Comparison of ENCODE assay signal across 24 cellular contexts in genomic region chr6:135066806-135067205, GRCh38. TPM values are rescaled to one million over a fixed set of nuclear protein-coding genes. Genes with fewer than 3 reads are reported as not detected.
DNase-seq lines count a peak whose midpoint lies in the region; ATAC-seq and TF ChIP-seq lines count a peak whose summit lies in the region.
"Had no signal": no experiment of that assay in that cellular context is flagged by ENCODE, and none has a peak within 500 bp of the region (broad histone marks: within the 10 kb centered on the region; RNA-seq: fewer than 3 reads in every experiment).

No MANE protein-coding gene starts in this region.

- no peak overlapping the region for H3K4me3 ChIP-seq in GM23338
- no peak overlapping the region for H3K4me3 ChIP-seq in neuronal stem cell (ENCODE audit: low read length in 2 of 2)
- H3K4me3 ChIP-seq: lower lobe of right lung, prostate gland, sigmoid colon, testis, vagina had no signal

- H4K20me1 ChIP-seq in GM23338 (replicated peaks; ENCODE audit: insufficient read depth): no peaks in the 10 kb centered on the region

- no peak overlapping the region for H2BK120ac ChIP-seq in neuronal stem cell (ENCODE audit: low read depth, low read length)

- H3K9me2 ChIP-seq in GM23338 (ENCODE audit: insufficient read depth): no peaks in the 10 kb centered on the region

- H3K36me3 ChIP-seq in GM23338 (ENCODE audit: insufficient read depth) (no peaks in the 10 kb centered on the region), neuronal stem cell (replicated peaks in 1 of 2; ENCODE audit: control insufficient read depth in 2 of 2, insufficient read depth in 2 of 2, low read length in 2 of 2) (no peaks in the 10 kb centered on the region)
- H3K36me3 ChIP-seq: lower lobe of right lung, prostate gland, sigmoid colon, vagina had no signal

- no peak overlapping the region for H2AK5ac ChIP-seq in neuronal stem cell (ENCODE audit: low read depth, low read length)

- H3K27ac ChIP-seq in GM23338 (ENCODE audit: low read depth) (no peak overlapping the region), neuronal stem cell (replicated peaks; ENCODE audit: low read length) (no peak overlapping the region)
- H3K27ac ChIP-seq: C4-2B, lower lobe of right lung, prostate gland, sigmoid colon, testis, vagina, VCaP had no signal

- no peak overlapping the region for H2BK5ac ChIP-seq in neuronal stem cell (ENCODE audit: low read length)

- no peak overlapping the region for H3K4me3 Mint-ChIP-seq in activated naive CD4-positive, alpha-beta T cell treated with anti-CD3 and anti-CD28 coated beads, Interleukin-2, amount 10 ng/mL, durations not matched to agents 7 days and 5 days
- H3K4me3 Mint-ChIP-seq in GM23338: no peak overlapping the region
- H3K4me3 Mint-ChIP-seq in activated T-helper 2 cell treated with anti-CD3 and anti-CD28 coated beads, Interferon-gamma antibody, Interleukin-2, Interleukin-4, amounts not matched to agents 10 μg/mL and 5 μg/mL and 100 μg/mL, durations not matched to agents 14 hours and 24 hours and 36 hours (ENCODE audit: low read depth): no peak overlapping the region
- H3K4me3 Mint-ChIP-seq: activated naive CD8-positive, alpha-beta T cell treated with anti-CD3 and anti-CD28 coated beads, Interleukin-2, amount 10 ng/mL, durations not matched to agents 7 days and 5 days; stimulated activated memory B cell treated with anti-CD40 and anti-IgM and Interleukin-4, amounts not matched to agents 10 μg/mL and 1 μg/mL and 100 μg/mL, for 72 hours had no signal

- no peak overlapping the region for H2BK15ac ChIP-seq in neuronal stem cell (ENCODE audit: low read length)

- no peaks in the 10 kb centered on the region for H3K79me2 ChIP-seq in GM23338 (replicated peaks; ENCODE audit: insufficient read depth)

- no peaks in the 10 kb centered on the region for H3K27me3 Mint-ChIP-seq in activated naive CD4-positive, alpha-beta T cell treated with anti-CD3 and anti-CD28 coated beads, Interleukin-2, amount 10 ng/mL, durations not matched to agents 7 days and 5 days
- H3K27me3 Mint-ChIP-seq in GM23338 (ENCODE audit: insufficient read depth, low read depth, poor library complexity): peaks cover 3% of the 10 kb centered on the region
- H3K27me3 Mint-ChIP-seq in activated T-helper 2 cell treated with anti-CD3 and anti-CD28 coated beads, Interferon-gamma antibody, Interleukin-2, Interleukin-4, amounts not matched to agents 10 μg/mL and 5 μg/mL and 100 μg/mL, durations not matched to agents 14 hours and 24 hours and 36 hours (ENCODE audit: low read depth): no peaks in the 10 kb centered on the region
- H3K27me3 Mint-ChIP-seq: activated naive CD8-positive, alpha-beta T cell treated with anti-CD3 and anti-CD28 coated beads, Interleukin-2, amount 10 ng/mL, durations not matched to agents 7 days and 5 days; stimulated activated memory B cell treated with anti-CD40 and anti-IgM and Interleukin-4, amounts not matched to agents 10 μg/mL and 1 μg/mL and 100 μg/mL, for 72 hours had no signal

- no peaks in the 10 kb centered on the region for H3F3A ChIP-seq in GM23338 (replicated peaks; ENCODE audit: low read depth)

- H3K27ac Mint-ChIP-seq in activated naive CD4-positive, alpha-beta T cell treated with anti-CD3 and anti-CD28 coated beads, Interleukin-2, amount 10 ng/mL, durations not matched to agents 7 days and 5 days: no peak overlapping the region
- no peak overlapping the region for H3K27ac Mint-ChIP-seq in GM23338
- H3K27ac Mint-ChIP-seq in activated T-helper 2 cell treated with anti-CD3 and anti-CD28 coated beads, Interferon-gamma antibody, Interleukin-2, Interleukin-4, amounts not matched to agents 10 μg/mL and 5 μg/mL and 100 μg/mL, durations not matched to agents 14 hours and 24 hours and 36 hours: peak overlapping the region; percentile 30
- H3K27ac Mint-ChIP-seq: activated naive CD8-positive, alpha-beta T cell treated with anti-CD3 and anti-CD28 coated beads, Interleukin-2, amount 10 ng/mL, durations not matched to agents 7 days and 5 days; stimulated activated memory B cell treated with anti-CD40 and anti-IgM and Interleukin-4, amounts not matched to agents 10 μg/mL and 1 μg/mL and 100 μg/mL, for 72 hours had no signal

- H3K27me3 ChIP-seq in GM23338 (ENCODE audit: insufficient read depth) (no peaks in the 10 kb centered on the region), neuronal stem cell (ENCODE audit: control insufficient read depth in 3 of 3, insufficient read depth in 3 of 3, low read depth in 1 of 3, low read length in 3 of 3) (no peaks in the 10 kb centered on the region)
- H3K27me3 ChIP-seq: sigmoid colon, testis, vagina had no signal

- H3K9ac ChIP-seq in neuronal stem cell (ENCODE audit: low read depth, low read length, poor library complexity): no peak overlapping the region

- intact Hi-C loops in activated T-helper 2 cell treated with anti-CD3 and anti-CD28 coated beads, Interferon-gamma antibody, Interleukin-2, Interleukin-4, amounts not matched to agents 10 μg/mL and 5 μg/mL and 100 μg/mL, durations not matched to agents 14 hours and 24 hours and 36 hours (cut with micrococcal nuclease): no loop called here

- no peaks in the 10 kb centered on the region for H3K4me1 Mint-ChIP-seq in activated naive CD4-positive, alpha-beta T cell treated with anti-CD3 and anti-CD28 coated beads, Interleukin-2, amount 10 ng/mL, durations not matched to agents 7 days and 5 days
- H3K4me1 Mint-ChIP-seq in GM23338: peaks cover 10% of the 10 kb centered on the region
- H3K4me1 Mint-ChIP-seq in activated T-helper 2 cell treated with anti-CD3 and anti-CD28 coated beads, Interferon-gamma antibody, Interleukin-2, Interleukin-4, amounts not matched to agents 10 μg/mL and 5 μg/mL and 100 μg/mL, durations not matched to agents 14 hours and 24 hours and 36 hours (ENCODE audit: low read depth): peaks cover 13% of the 10 kb centered on the region

- H3K36me3 Mint-ChIP-seq in activated naive CD4-positive, alpha-beta T cell treated with anti-CD3 and anti-CD28 coated beads, Interleukin-2, amount 10 ng/mL, durations not matched to agents 7 days and 5 days: no peaks in the 10 kb centered on the region
- H3K36me3 Mint-ChIP-seq in GM23338 (ENCODE audit: low read depth): no peaks in the 10 kb centered on the region
- H3K36me3 Mint-ChIP-seq in activated T-helper 2 cell treated with anti-CD3 and anti-CD28 coated beads, Interferon-gamma antibody, Interleukin-2, Interleukin-4, amounts not matched to agents 10 μg/mL and 5 μg/mL and 100 μg/mL, durations not matched to agents 14 hours and 24 hours and 36 hours (ENCODE audit: low read depth): peaks cover 3% of the 10 kb centered on the region
- H3K36me3 Mint-ChIP-seq: stimulated activated memory B cell treated with anti-CD40 and anti-IgM and Interleukin-4, amounts not matched to agents 10 μg/mL and 1 μg/mL and 100 μg/mL, for 72 hours had no signal

- no peaks in the 10 kb centered on the region for H3K79me1 ChIP-seq in neuronal stem cell (ENCODE audit: low read depth, low read length)

- no peak overlapping the region for H4K8ac ChIP-seq in neuronal stem cell (ENCODE audit: low read depth, low read length)

- H3K14ac ChIP-seq in neuronal stem cell (ENCODE audit: low read length): no peak overlapping the region

- peak; percentile 27 for DNase-seq in activated naive CD4-positive, alpha-beta T cell treated with Interleukin-2 at 50 U/mL for 16 hours
- no peak for DNase-seq in activated naive CD4-positive, alpha-beta T cell treated with anti-CD3 and anti-CD28 coated beads, Interleukin-2, amount 10 ng/mL, durations not matched to agents 7 days and 5 days
- DNase-seq in GM23338 (ENCODE audit: low spot score) (peak; percentile 19), neuronal stem cell (ENCODE audit: low spot score) (no peak), SW 1271 (lab: John Stamatoyannopoulos, UW) (no peak), NCI-H2029 treated with DMSO at 0.1 percent for 48 hours (lab: John Stamatoyannopoulos, UW) (no peak), NCI-H2196 treated with DMSO at 0.1 percent for 48 hours (lab: John Stamatoyannopoulos, UW; ENCODE audit: unreplicated experiment) (no peak)
- DNase-seq in activated T-helper 2 cell treated with anti-CD3 and anti-CD28 coated beads, Interferon-gamma antibody, Interleukin-2, Interleukin-4, amounts not matched to agents 10 μg/mL and 5 μg/mL and 100 μg/mL, durations not matched to agents 14 hours and 24 hours and 36 hours (ENCODE audit: low spot score): no peak
- DNase-seq: activated naive CD8-positive, alpha-beta T cell treated with anti-CD3 and anti-CD28 coated beads, Interleukin-2, amount 10 ng/mL, durations not matched to agents 7 days and 5 days; glutamatergic neuron; IMR-90; kidney glomerular epithelial cell; lower lobe of right lung; NCI-H2081; NCI-H774; sigmoid colon; testis had no signal

- no peaks in the 10 kb centered on the region for H3K9me3 Mint-ChIP-seq in activated naive CD4-positive, alpha-beta T cell treated with anti-CD3 and anti-CD28 coated beads, Interleukin-2, amount 10 ng/mL, durations not matched to agents 7 days and 5 days
- no peaks in the 10 kb centered on the region for H3K9me3 Mint-ChIP-seq in GM23338
- H3K9me3 Mint-ChIP-seq in activated T-helper 2 cell treated with anti-CD3 and anti-CD28 coated beads, Interferon-gamma antibody, Interleukin-2, Interleukin-4, amounts not matched to agents 10 μg/mL and 5 μg/mL and 100 μg/mL, durations not matched to agents 14 hours and 24 hours and 36 hours: peaks cover 5% of the 10 kb centered on the region

- H3K4me1 ChIP-seq in GM23338 (ENCODE audit: insufficient read depth): no peaks in the 10 kb centered on the region
- H3K4me1 ChIP-seq in neuronal stem cell (ENCODE audit: control insufficient read depth in 2 of 2, insufficient read depth in 1 of 2, low read depth in 1 of 2, low read length in 2 of 2): no peaks in the 10 kb centered on the region
- H3K4me1 ChIP-seq: lower lobe of right lung, prostate gland, sigmoid colon, testis, vagina had no signal

- no peak overlapping the region for H3K4me2 ChIP-seq in GM23338
- H3K4me2 ChIP-seq in neuronal stem cell (ENCODE audit: insufficient read depth, low read length, poor library complexity, severe bottlenecking): no peak overlapping the region

- no peak overlapping the region for H3K23ac ChIP-seq in neuronal stem cell (ENCODE audit: low read depth, low read length, poor library complexity)

- CTCF ChIA-PET in activated naive CD4-positive, alpha-beta T cell treated with anti-CD3 and anti-CD28 coated beads, Interleukin-2, amount 10 ng/mL, durations not matched to agents 7 days and 5 days (lab: Charles Lee): no interaction called here

- no peak overlapping the region for H4K91ac ChIP-seq in neuronal stem cell (ENCODE audit: low read depth, low read length, poor library complexity)

- no CpG with 5 or more reads among the region's 3 CpGs for WGBS in neuronal stem cell (ENCODE audit: extremely low coverage in 2 of 2, insufficient read length in 2 of 2, insufficient replicate concordance in 1 of 2), 2 donors

- no peak for ATAC-seq in GM23338
- ATAC-seq: HCT116; lower lobe of right lung; SK-N-SH treated with all-trans-retinoic acid at 6 μM for 48 hours; stimulated activated memory B cell treated with anti-CD40 and anti-IgM and Interleukin-4, amounts not matched to agents 10 μg/mL and 1 μg/mL and 100 μg/mL, for 72 hours had no signal

- H3K4ac ChIP-seq in neuronal stem cell (ENCODE audit: low read length): no peak overlapping the region

- H2AFZ ChIP-seq in GM23338: peak overlapping the region; percentile 81; the same call in 1 of the 2 replicates
- H2AFZ ChIP-seq in neuronal stem cell (ENCODE audit: low read length): peak overlapping the region; percentile 23

- no peaks in the 10 kb centered on the region for H3K9me3 ChIP-seq in neuronal stem cell (replicated peaks in 1 of 2; ENCODE audit: control insufficient read depth in 2 of 2, insufficient read depth in 1 of 2, low read depth in 1 of 2, low read length in 2 of 2)
- H3K9me3 ChIP-seq: lower lobe of right lung, prostate gland, sigmoid colon, testis, vagina had no signal

- H3K18ac ChIP-seq in neuronal stem cell (ENCODE audit: low read length): no peak overlapping the region

- no peak overlapping the region for H2BK12ac ChIP-seq in neuronal stem cell (ENCODE audit: low read length)

- TF ChIP-seq CTCF in GM23338 (conservative IDR thresholded peaks at IDR 0.05; ENCODE audit: low read depth in 2 of 2): no peak

RNA-seq across cellular contexts. Expression of gene HBS1L, which starts 12.2 kb away (rescaled TPM):
- 87.5 and 94.1 TPM in 2 replicates for total RNA-seq in GM23338 (2014; rRNA removed; shearing (Covaris generic))
- 53.5 and 59.9 TPM in 2 replicates for polyA plus RNA-seq in GM23338 (2016; fragmentation: Nextera tagmentation; extraction: Ambion mirVana)
- total RNA-seq in activated T-helper 2 cell treated with anti-CD3 and anti-CD28 coated beads, Interferon-gamma antibody, Interleukin-2, Interleukin-4, amounts not matched to agents 10 μg/mL and 5 μg/mL and 100 μg/mL, durations not matched to agents 14 hours and 24 hours and 36 hours: 99.2 and 102 TPM in 2 replicates
- 59.9 TPM for polyA plus RNA-seq in neuronal stem cell (2013, experiment 1 of 2)
- 59.8 TPM for polyA plus RNA-seq in neuronal stem cell (2013, experiment 2 of 2)

Comparison
In these comparisons a context has a peak if more than half of its experiments do, and no peak if none do; other contexts are left out.
1. DNase-seq: peak in activated naive CD4-positive, alpha-beta T cell treated with Interleukin-2 at 50 U/mL for 16 hours (single experiment) and GM23338 (single experiment); none in activated naive CD4-positive, alpha-beta T cell treated with anti-CD3 and anti-CD28 coated beads, Interleukin-2, amount 10 ng/mL, durations not matched to agents 7 days and 5 days (single experiment), activated T-helper 2 cell treated with anti-CD3 and anti-CD28 coated beads, Interferon-gamma antibody, Interleukin-2, Interleukin-4, amounts not matched to agents 10 μg/mL and 5 μg/mL and 100 μg/mL, durations not matched to agents 14 hours and 24 hours and 36 hours (single experiment), neuronal stem cell (single experiment), SW 1271 (0 of 2), NCI-H2029 treated with DMSO at 0.1 percent for 48 hours (single experiment) and NCI-H2196 treated with DMSO at 0.1 percent for 48 hours (single experiment).